22 cellular contexts compared by ENCODE assay signal in genomic region chrX:43664708-43665107, GRCh38. TPM values are rescaled to one million over a fixed set of nuclear protein-coding genes. Genes with fewer than 3 reads are reported as not detected.
DNase-seq lines count a peak whose midpoint lies in the region; ATAC-seq, FAIRE-seq and TF ChIP-seq lines count a peak whose summit lies in the region.
"Had no signal": no experiment of that assay in that cellular context is flagged by ENCODE, and none has a peak within 500 bp of the region (broad histone marks: within the 10 kb centered on the region; RNA-seq: fewer than 3 reads in every experiment).

No MANE protein-coding gene starts in this region.

- H3K4me2 ChIP-seq in HepG2 (ENCODE audit: low read depth, low read length) = no peak overlapping the region
- H3K4me2 ChIP-seq: A549 had no signal

- H3K4me1 Mint-ChIP-seq in T-helper 17 cell = peaks cover 3% of the 10 kb centered on the region
- H3K4me1 Mint-ChIP-seq: IgD-negative memory B cell had no signal

- H3K27ac ChIP-seq in liver (ENCODE audit: low read depth in 1 of 2, low read length in 2 of 2) (peak overlapping the region in 1 of 2 donors; percentile 66), HepG2 (ENCODE audit: extremely low read length, insufficient read depth, low read length) (no peak overlapping the region), small intestine (ENCODE audit: low read depth in 1 of 2, low read length in 1 of 2) (peak overlapping the region; percentile 22 to 54)
- H3K27ac ChIP-seq: 22Rv1, A549, C4-2B had no signal

- peaks cover 2% of the 10 kb centered on the region for H3K36me3 Mint-ChIP-seq in T-helper 17 cell (ENCODE audit: low read depth)
- H3K36me3 Mint-ChIP-seq: IgD-negative memory B cell had no signal

- TF ChIP-seq CTCF in liver (IDR thresholded peaks at IDR 0.05; ENCODE audit: low read depth, low read length, missing input control) = no peak
- no peak for TF ChIP-seq CTCF in HepG2 (CRISPR knock-in tag; IDR thresholded peaks at IDR 0.05)

- intact Hi-C loops in HepG2 (cut with micrococcal nuclease; ENCODE audit: unreplicated experiment) = no loop called here

- H3K9ac ChIP-seq in liver (ENCODE audit: low read depth in 1 of 2, low read length in 2 of 2) = no peak overlapping the region
- H3K9ac ChIP-seq in HepG2 (ENCODE audit: insufficient read depth, low read depth, low read length) = no peak overlapping the region

- TF ChIP-seq POLR2A in HepG2 (IDR thresholded peaks at IDR 0.05; ENCODE audit: insufficient read depth in 1 of 2, low read depth in 2 of 2, low read length in 2 of 2) = no peak

- H2AFZ ChIP-seq in HepG2 (ENCODE audit: low read length) = no peak overlapping the region

- H3K27me3 Mint-ChIP-seq in T-helper 17 cell = no peaks in the 10 kb centered on the region

- 27% methylated on average over 3 of the region's 3 CpGs for WGBS in liver
- WGBS in HepG2 (ENCODE audit: low lambda C conversion rate) = 87% methylated on average over 3 of the region's 3 CpGs
- 11 to 55% (median 39%) methylated on average over 3 of the region's 3 CpGs for WGBS in small intestine, 3 donors

- no peak overlapping the region for H3K4me3 Mint-ChIP-seq in T-helper 17 cell
- H3K4me3 Mint-ChIP-seq: CD4-positive, alpha-beta T cell; HFFc6; IgD-negative memory B cell had no signal

- no peak for DNase-seq in HepG2 (ENCODE audit: low spot score)
- no peak for DNase-seq in left lobe of liver (ENCODE audit: low spot score)
- peak; percentile 55 for DNase-seq in small intestine
- no peak for DNase-seq in T-helper 17 cell
- no peak for DNase-seq in pons (ENCODE audit: low spot score)
- no peak for DNase-seq in NCI-H2107 (lab: John Stamatoyannopoulos, UW)
- DNase-seq: AML-193; Caco-2; CD4-positive, alpha-beta T cell; DMS153; DMS79 treated with DMSO at 0.1 percent for 48 hours; GF-D8; GOT3; H7; HFFc6 had no signal

- H3K27ac Mint-ChIP-seq in T-helper 17 cell = no peak overlapping the region
- H3K27ac Mint-ChIP-seq: CD4-positive, alpha-beta T cell; HFFc6; IgD-negative memory B cell had no signal

- no TSS peak for BruUV-seq in HepG2 (replicated peaks; lab: Mats Ljungman, UMichigan)

- H3K36me3 ChIP-seq in liver (ENCODE audit: control insufficient read depth in 4 of 4, insufficient read depth in 3 of 4, low read depth in 1 of 4, low read length in 3 of 4) (no peaks in the 10 kb centered on the region), HepG2 (replicated peaks in 1 of 2; ENCODE audit: control insufficient read depth in 1 of 2, insufficient read depth in 2 of 2, low read length in 2 of 2) (no peaks in the 10 kb centered on the region), small intestine (ENCODE audit: control insufficient read depth in 2 of 2, insufficient read depth in 2 of 2, low read length in 2 of 2) (no peaks in the 10 kb centered on the region)

- TF ChIP-seq RAD21 in liver (IDR thresholded peaks at IDR 0.05) (no peak), HepG2 (CRISPR knock-in tag; IDR thresholded peaks at IDR 0.05) (no peak)

- H3K79me2 ChIP-seq in HepG2 (ENCODE audit: insufficient read depth, low read length) = peaks cover 2% of the 10 kb centered on the region

- H3K27me3 ChIP-seq in liver (ENCODE audit: control insufficient read depth in 4 of 4, insufficient read depth in 4 of 4, low read length in 3 of 4) = no peaks in the 10 kb centered on the region
- H3K27me3 ChIP-seq in HepG2 (ENCODE audit: control insufficient read depth in 1 of 2, insufficient read depth in 2 of 2, low read length in 2 of 2) = no peaks in the 10 kb centered on the region
- no peaks in the 10 kb centered on the region for H3K27me3 ChIP-seq in small intestine (ENCODE audit: control insufficient read depth in 2 of 2, insufficient read depth in 2 of 2, low read length in 2 of 2)

- POLR2A ChIA-PET in HepG2 (lab: Yijun Ruan, JAX) = no interaction called here

- ATAC-seq in HepG2 (no peak), left lobe of liver (peak; percentile 69), T-helper 17 cell (no peak)
- ATAC-seq: A549, HCT116 had no signal

- H4K20me1 ChIP-seq in HepG2 (ENCODE audit: insufficient read depth, low read length) = no peaks in the 10 kb centered on the region

- H3K9me3 ChIP-seq in liver (ENCODE audit: control insufficient read depth in 4 of 4, low read length in 3 of 4) (no peaks in the 10 kb centered on the region), HepG2 (ENCODE audit: low read length) (no peaks in the 10 kb centered on the region), small intestine (ENCODE audit: control insufficient read depth, low read depth) (no peaks in the 10 kb centered on the region), T-helper 17 cell (ENCODE audit: control insufficient read depth, low read length, poor library complexity, severe bottlenecking) (no peaks in the 10 kb centered on the region)
- H3K9me3 ChIP-seq: A549, Caco-2 had no signal

- H3K4me3 ChIP-seq in liver (ENCODE audit: low read depth in 1 of 3, low read length in 3 of 3) = no peak overlapping the region
- no peak overlapping the region for H3K4me3 ChIP-seq in HepG2 (replicated peaks in 1 of 3; ENCODE audit: insufficient read depth in 1 of 3, low read depth in 2 of 3, low read length in 3 of 3)
- H3K4me3 ChIP-seq in small intestine (ENCODE audit: low read depth in 1 of 2, low read length in 2 of 2) = no peak overlapping the region
- H3K4me3 ChIP-seq: A549 had no signal

- FAIRE-seq in HepG2 (lab: Jason Lieb, UNC) = no peak
- no peak for FAIRE-seq in small intestine (lab: Jason Lieb, UNC)
- FAIRE-seq: HTR-8/SVneo had no signal

- TF ChIP-seq EP300 in HepG2 (IDR thresholded peaks at IDR 0.05; ENCODE audit: low read depth in 2 of 2, low read length in 2 of 2) = no peak
- no peak for TF ChIP-seq EP300 in HepG2 (CRISPR knock-in tag; IDR thresholded peaks at IDR 0.05; ENCODE audit: borderline replicate concordance)

- H3K4me1 ChIP-seq in liver (ENCODE audit: control insufficient read depth in 4 of 4, insufficient read depth in 4 of 4, low read length in 3 of 4) (peaks cover 4 to 37% (median 20%) of the 10 kb centered on the region in 4 donors), HepG2 (ENCODE audit: insufficient read depth, low read length) (peaks cover 23% of the 10 kb centered on the region), small intestine (ENCODE audit: control insufficient read depth in 2 of 2, insufficient read depth in 1 of 2, low read depth in 1 of 2, low read length in 1 of 2) (no peaks in the 10 kb centered on the region)
- H3K4me1 ChIP-seq: A549, Caco-2 had no signal

- CTCF ChIA-PET in HepG2 (lab: Yijun Ruan, JAX; ENCODE audit: low intra/inter-chr PET ratio, low total read pairs) = no interaction called here

- in situ Hi-C loops in HepG2 (cut with HindIII; ENCODE audit: extremely low pct_ligation_motif_present, low pct_unique_long_range_greater_than_20kb) = no loop called here

TF ChIP-seq in liver, 16 proteins besides CTCF, POLR2A, EP300 and RAD21 (continues in another document):
- peak in 1 of 2 donors; percentile 19 for TF ChIP-seq JUND (IDR thresholded peaks at IDR 0.05)
- TF ChIP-seq TAF1 (conservative IDR thresholded peaks at IDR 0.05) = no peak

TF ChIP-seq in HepG2, 621 proteins besides CTCF, POLR2A, EP300 and RAD21 (continues in another document):
- no peak for TF ChIP-seq IRF1 (CRISPR knock-in tag; IDR thresholded peaks at IDR 0.05; ENCODE audit: low read depth)
- TF ChIP-seq ATF3 (CRISPR knock-in tag; IDR thresholded peaks at IDR 0.05) = no peak

RNA-seq across cellular contexts. Expression of gene MAOA, which starts 8.6 kb away (rescaled TPM):
- 10 to 100 TPM; 41.0 to 94.2 TPM for total RNA-seq in liver
- polyA plus RNA-seq in liver = 10 to 100 TPM; 64.8 to 85.8 TPM
- total RNA-seq in HepG2 (2016; rRNA removed; fragmentation: Illumina TruSeq; extraction: Trizol) = 14.7 and 24.6 TPM in 2 replicates
- 1.9 and 2.1 TPM in 2 replicates for total RNA-seq in HepG2 (2016; cell fraction: cytosol; rRNA removed; fragmentation: Illumina TruSeq; extraction: Trizol; ENCODE audit: low read depth)
- 16.3 and 20.8 TPM in 2 replicates for total RNA-seq in HepG2 (2016; cell fraction: insoluble cytoplasmic fraction; rRNA removed; fragmentation: Illumina TruSeq; extraction: Trizol)
- 6.2 and 7.1 TPM in 2 replicates for total RNA-seq in HepG2 (2016; cell fraction: membrane; rRNA removed; fragmentation: Illumina TruSeq; extraction: Trizol)
- total RNA-seq in HepG2 (2016; cell fraction: nucleus; rRNA removed; fragmentation: Illumina TruSeq; extraction: Trizol) = 5.8 and 6.5 TPM in 2 replicates
- 11.2 and 13.4 TPM in 2 replicates for polyA plus RNA-seq in HepG2 (2011; rRNA removed)
- polyA plus RNA-seq in HepG2 (2011; cell fraction: cytosol; rRNA removed) = 8.4 and 13.2 TPM in 2 replicates
- polyA plus RNA-seq in HepG2 (2011; cell fraction: nucleus; rRNA removed) = 4.1 and 5.5 TPM in 2 replicates
- polyA plus RNA-seq in HepG2 (2012) = 25.4 and 60.6 TPM in 2 replicates
- polyA plus RNA-seq in HepG2 (2016; cell fraction: cytosol; fragmentation: Illumina TruSeq; extraction: Trizol; ENCODE audit: low read depth) = 2.4 and 3.0 TPM in 2 replicates
- polyA plus RNA-seq in HepG2 (2016; cell fraction: insoluble cytoplasmic fraction; fragmentation: Illumina TruSeq; extraction: Trizol; ENCODE audit: low read depth) = 17.5 and 18.6 TPM in 2 replicates
- 3.6 and 5.3 TPM in 2 replicates for polyA plus RNA-seq in HepG2 (2016; cell fraction: membrane; fragmentation: Illumina TruSeq; extraction: Trizol; ENCODE audit: low read depth)
- polyA plus RNA-seq in HepG2 (2016; cell fraction: nucleus; fragmentation: Illumina TruSeq; extraction: Trizol; ENCODE audit: insufficient read depth, low read depth) = 5.5 and 9.1 TPM in 2 replicates
- 0.61 and 15.8 TPM in 2 replicates for polyA minus RNA-seq in HepG2 (2011; rRNA and poly(A)+ RNA removed; ENCODE audit: low replicate concordance)
- 12.3 and 16.6 TPM in 2 replicates for polyA minus RNA-seq in HepG2 (2011; cell fraction: cytosol; rRNA and poly(A)+ RNA removed)
- 8.5 and 12.2 TPM in 2 replicates for polyA minus RNA-seq in HepG2 (2011; cell fraction: nucleus; rRNA and poly(A)+ RNA removed)
- total RNA-seq in left lobe of liver = 158 TPM
- 100 to 1,000 TPM; 170 to 348 (median 180) TPM for polyA plus RNA-seq in small intestine
- under 1 TPM in 1 of 2 donors, not detected in 1; 0.10 TPM for total RNA-seq in T-helper 17 cell
- total RNA-seq: CD4-positive, alpha-beta T cell had no signal
- polyA plus RNA-seq: IgD-negative memory B cell had no signal
